Comparison of ENCODE assay signal across 19 cellular contexts in the genomic region with DNA sequence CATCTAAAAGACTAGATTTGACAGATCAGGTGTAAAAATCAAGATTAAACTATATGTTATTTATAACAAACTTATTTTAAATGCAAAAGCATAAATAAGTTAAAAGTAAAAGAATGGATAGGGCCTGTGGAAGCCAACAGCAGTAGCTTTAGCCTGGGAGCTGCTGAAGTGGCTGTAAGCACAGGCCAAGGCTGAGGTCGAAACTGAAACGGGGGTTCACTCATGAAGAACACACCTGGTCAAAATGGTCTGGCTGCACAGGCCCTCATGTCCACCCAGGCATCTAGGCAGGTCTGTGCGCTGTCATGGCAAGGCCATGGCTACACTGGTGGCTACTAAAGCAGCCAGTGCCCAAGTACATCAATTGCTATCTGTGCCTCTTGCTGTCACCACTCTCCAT. TPM values are rescaled to one million over a fixed set of nuclear protein-coding genes. Genes with fewer than 3 reads are reported as not detected.
A peak's percentile ranks its signal among the peaks of the same experiment; 100 is the strongest.
DNase-seq lines count a peak whose midpoint lies in the region; ATAC-seq, FAIRE-seq and TF ChIP-seq lines count a peak whose summit lies in the region.
"Had no signal": no experiment of that assay in that cellular context is flagged by ENCODE, and none has a peak within 500 bp of the region (broad histone marks: within the 10 kb centered on the region; RNA-seq: fewer than 3 reads in every experiment).

No MANE protein-coding gene starts in this region.

- ATAC-seq in HG03280 (IDR thresholded peaks at IDR 0.05; ENCODE audit: unreplicated experiment) (peak; percentile 47), K562 (no peak)
- ATAC-seq: A549, HepG2 had no signal

- no peak overlapping the region for H3K4me2 ChIP-seq in K562 (ENCODE audit: insufficient read depth, low read length)
- H3K4me2 ChIP-seq: A549 had no signal

- CTCF ChIA-PET in K562 (lab: Yijun Ruan, JAX; ENCODE audit: low intra/inter-chr PET ratio) = no interaction called here

- no peaks in the 10 kb centered on the region for H4K20me1 ChIP-seq in K562 (replicated peaks; ENCODE audit: control insufficient read depth, insufficient read depth, low read length)

- 27% methylated on average over 3 of the region's 3 CpGs for WGBS in K562 (ENCODE audit: insufficient coverage, low coverage, missing lambda C conversion rate)

- no peaks in the 10 kb centered on the region for H3K9me3 ChIP-seq in K562 (replicated peaks; ENCODE audit: control insufficient read depth, insufficient read depth, low read depth, low read length)
- H3K9me3 ChIP-seq: A549, BE2C had no signal

- H3K27me3 ChIP-seq in K562 (ENCODE audit: control insufficient read depth in 2 of 2, insufficient read depth in 2 of 2, low read length in 2 of 2) = no peaks in the 10 kb centered on the region
- H3K27me3 ChIP-seq: BE2C had no signal

- H3K4me3 ChIP-seq in K562 = no peak overlapping the region
- H3K4me3 ChIP-seq in foreskin fibroblast (ENCODE audit: low read depth in 1 of 2, low read length in 2 of 2) = no peak overlapping the region
- H3K4me3 ChIP-seq: A549, GM23248 had no signal

- no peaks in the 10 kb centered on the region for H3K4me1 ChIP-seq in K562 (replicated peaks in 1 of 2; ENCODE audit: control insufficient read depth in 2 of 2, insufficient read depth in 2 of 2, low read length in 2 of 2)
- H3K4me1 ChIP-seq: A549, BE2C had no signal

- intact Hi-C loops in K562 (cut with micrococcal nuclease) = no loop called here

- no peak overlapping the region for H3K27ac ChIP-seq in K562 (ENCODE audit: extremely low read depth, low read depth, low read length)
- H3K27ac ChIP-seq: A549, C4-2B, GM23248 had no signal

- POLR2A ChIA-PET in K562 (lab: Yijun Ruan, JAX) = no interaction called here

- DNase-seq in GM19239 (ENCODE audit: insufficient read length, low spot score) (peak; percentile 4), K562 (ENCODE audit: extremely low read depth in 1 of 4, low spot score in 3 of 4) (no peak), HCEC 1CT (no peak), T-helper 1 cell (no peak), foreskin fibroblast (no peak), NCI-H524 (lab: John Stamatoyannopoulos, UW) (no peak)
- DNase-seq: BE2C; CD4-positive, alpha-beta memory T cell; DMS79; GM23248 had no signal

- no peak for TF ChIP-seq EP300 in K562 (IDR thresholded peaks at IDR 0.05; ENCODE audit: low read length)

- no peak for TF ChIP-seq POLR2A in K562 (conservative IDR thresholded peaks at IDR 0.05)

- H3K9me1 ChIP-seq in K562 (ENCODE audit: control insufficient read depth, insufficient read depth, low read length) = no peaks in the 10 kb centered on the region

- H3K79me2 ChIP-seq in K562 (ENCODE audit: control insufficient read depth, insufficient read depth, low read length) = no peaks in the 10 kb centered on the region

- H2AFZ ChIP-seq in K562 (ENCODE audit: low read depth, low read length) = no peak overlapping the region
- H2AFZ ChIP-seq: GM23248 had no signal

- in situ Hi-C loops in K562 (cut with MboI) = no loop called here

- no peaks in the 10 kb centered on the region for H3K36me3 ChIP-seq in K562 (ENCODE audit: control insufficient read depth, insufficient read depth, low read length)
- H3K36me3 ChIP-seq: BE2C had no signal

- no peak for TF ChIP-seq RAD21 in K562 (CRISPR knock-in tag; conservative IDR thresholded peaks at IDR 0.05 in 1 of 2, IDR thresholded peaks at IDR 0.05 in 1 of 2)

- FAIRE-seq in GM19239 (lab: Jason Lieb, UNC) (peak; percentile 79), K562 (lab: Jason Lieb, UNC) (no peak)
- FAIRE-seq: A549, GM12892, H54, HepG2, HTR-8/SVneo had no signal

- TF ChIP-seq CTCF in K562 (IDR thresholded peaks at IDR 0.05 in 2 of 3, conservative IDR thresholded peaks at IDR 0.05 in 1 of 3; ENCODE audit: insufficient read depth in 2 of 3, low read depth in 1 of 3, low read length in 3 of 3) = no peak
- TF ChIP-seq CTCF in foreskin fibroblast (IDR thresholded peaks at IDR 0.05; ENCODE audit: low read depth, low read length) = no peak

- no TSS peak for BruUV-seq in K562 (replicated peaks; lab: Mats Ljungman, UMichigan)

- no peak overlapping the region for H3K9ac ChIP-seq in K562 (ENCODE audit: insufficient read depth in 1 of 2, low read depth in 2 of 2, low read length in 2 of 2)
- H3K9ac ChIP-seq: GM23248 had no signal

TF ChIP-seq in K562, 482 proteins besides CTCF, POLR2A, EP300 and RAD21:
- TF ChIP-seq, protein P1, sequence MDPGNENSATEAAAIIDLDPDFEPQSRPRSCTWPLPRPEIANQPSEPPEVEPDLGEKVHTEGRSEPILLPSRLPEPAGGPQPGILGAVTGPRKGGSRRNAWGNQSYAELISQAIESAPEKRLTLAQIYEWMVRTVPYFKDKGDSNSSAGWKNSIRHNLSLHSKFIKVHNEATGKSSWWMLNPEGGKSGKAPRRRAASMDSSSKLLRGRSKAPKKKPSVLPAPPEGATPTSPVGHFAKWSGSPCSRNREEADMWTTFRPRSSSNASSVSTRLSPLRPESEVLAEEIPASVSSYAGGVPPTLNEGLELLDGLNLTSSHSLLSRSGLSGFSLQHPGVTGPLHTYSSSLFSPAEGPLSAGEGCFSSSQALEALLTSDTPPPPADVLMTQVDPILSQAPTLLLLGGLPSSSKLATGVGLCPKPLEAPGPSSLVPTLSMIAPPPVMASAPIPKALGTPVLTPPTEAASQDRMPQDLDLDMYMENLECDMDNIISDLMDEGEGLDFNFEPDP (CRISPR knock-in tag; IDR thresholded peaks at IDR 0.05) = no peak
- TF ChIP-seq MTF1 (CRISPR knock-in tag; IDR thresholded peaks at IDR 0.05; ENCODE audit: borderline replicate concordance) (no peak), RUNX1 (IDR thresholded peaks at IDR 0.05; ENCODE audit: low read depth) (no peak), PCBP1 (IDR thresholded peaks at IDR 0.05; ENCODE audit: low read depth, low read length, poor library complexity, severe bottlenecking) (no peak), KLF10 (CRISPR knock-in tag; IDR thresholded peaks at IDR 0.05) (no peak), ZNF507 (tag; conservative IDR thresholded peaks at IDR 0.05) (peak; percentile 66), TCF3 (CRISPR knock-in tag; IDR thresholded peaks at IDR 0.05) (no peak)
- TF ChIP-seq, protein P2, sequence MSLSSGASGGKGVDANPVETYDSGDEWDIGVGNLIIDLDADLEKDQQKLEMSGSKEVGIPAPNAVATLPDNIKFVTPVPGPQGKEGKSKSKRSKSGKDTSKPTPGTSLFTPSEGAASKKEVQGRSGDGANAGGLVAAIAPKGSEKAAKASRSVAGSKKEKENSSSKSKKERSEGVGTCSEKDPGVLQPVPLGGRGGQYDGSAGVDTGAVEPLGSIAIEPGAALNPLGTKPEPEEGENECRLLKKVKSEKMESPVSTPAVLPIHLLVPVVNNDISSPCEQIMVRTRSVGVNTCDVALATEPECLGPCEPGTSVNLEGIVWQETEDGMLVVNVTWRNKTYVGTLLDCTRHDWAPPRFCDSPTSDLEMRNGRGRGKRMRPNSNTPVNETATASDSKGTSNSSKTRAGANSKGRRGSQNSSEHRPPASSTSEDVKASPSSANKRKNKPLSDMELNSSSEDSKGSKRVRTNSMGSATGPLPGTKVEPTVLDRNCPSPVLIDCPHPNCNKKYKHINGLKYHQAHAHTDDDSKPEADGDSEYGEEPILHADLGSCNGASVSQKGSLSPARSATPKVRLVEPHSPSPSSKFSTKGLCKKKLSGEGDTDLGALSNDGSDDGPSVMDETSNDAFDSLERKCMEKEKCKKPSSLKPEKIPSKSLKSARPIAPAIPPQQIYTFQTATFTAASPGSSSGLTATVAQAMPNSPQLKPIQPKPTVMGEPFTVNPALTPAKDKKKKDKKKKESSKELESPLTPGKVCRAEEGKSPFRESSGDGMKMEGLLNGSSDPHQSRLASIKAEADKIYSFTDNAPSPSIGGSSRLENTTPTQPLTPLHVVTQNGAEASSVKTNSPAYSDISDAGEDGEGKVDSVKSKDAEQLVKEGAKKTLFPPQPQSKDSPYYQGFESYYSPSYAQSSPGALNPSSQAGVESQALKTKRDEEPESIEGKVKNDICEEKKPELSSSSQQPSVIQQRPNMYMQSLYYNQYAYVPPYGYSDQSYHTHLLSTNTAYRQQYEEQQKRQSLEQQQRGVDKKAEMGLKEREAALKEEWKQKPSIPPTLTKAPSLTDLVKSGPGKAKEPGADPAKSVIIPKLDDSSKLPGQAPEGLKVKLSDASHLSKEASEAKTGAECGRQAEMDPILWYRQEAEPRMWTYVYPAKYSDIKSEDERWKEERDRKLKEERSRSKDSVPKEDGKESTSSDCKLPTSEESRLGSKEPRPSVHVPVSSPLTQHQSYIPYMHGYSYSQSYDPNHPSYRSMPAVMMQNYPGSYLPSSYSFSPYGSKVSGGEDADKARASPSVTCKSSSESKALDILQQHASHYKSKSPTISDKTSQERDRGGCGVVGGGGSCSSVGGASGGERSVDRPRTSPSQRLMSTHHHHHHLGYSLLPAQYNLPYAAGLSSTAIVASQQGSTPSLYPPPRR (CRISPR knock-in tag; IDR thresholded peaks at IDR 0.05; ENCODE audit: borderline replicate concordance) = no peak

RNA-seq across cellular contexts. Expression of a gene that starts 23.1 kb away (rescaled TPM):
- total RNA-seq in K562 (2011; cell fraction: chromatin; rRNA removed; ENCODE audit: low replicate concordance) = 2.1 TPM in 1 of 2 replicates, not detected in the other
- 1.1 TPM in 1 of 2 replicates, not detected in the other for total RNA-seq in K562 (2011; cell fraction: nucleolus; rRNA removed)
- 1.1 TPM in 1 of 2 replicates, not detected in the other for total RNA-seq in K562 (2011; cell fraction: nucleoplasm; rRNA removed)
- total RNA-seq in K562 (2014; rRNA removed) (0.05 and 0.45 TPM in 2 replicates), K562 (2014; rRNA removed; fragmentation: Illumina TruSeq; extraction: Trizol) (1.1 and 1.4 TPM in 2 replicates), K562 (2015; rRNA removed; fragmentation: Illumina TruSeq; extraction: Trizol) (0.98 and 1.0 TPM in 2 replicates), K562 (2021) (0.67 and 0.89 TPM in 2 replicates)
- polyA plus RNA-seq in K562 (2011; rRNA removed) (0.18 and 0.38 TPM in 2 replicates), K562 (2014; fragmentation: Illumina TruSeq; extraction: Trizol) (0.82 and 0.98 TPM in 2 replicates), K562 (2014; fragmentation: Nextera tagmentation; extraction: Ambion mirVana) (1 to 10 TPM in 1 of 2 experiments, under 1 TPM in 1; 0.76 to 1.0 TPM), K562 (2014; rRNA removed) (0.98 and 1.4 TPM in 2 replicates)
- polyA plus RNA-seq in K562 (2011; cell fraction: cytosol; rRNA removed) = 0.03 TPM in 1 of 2 replicates, not detected in the other
- polyA plus RNA-seq in K562 (2011; cell fraction: nucleus; rRNA removed) = 0.09 and 0.18 TPM in 2 replicates
- polyA plus RNA-seq in K562 (2012) = 1.5 and 2.7 TPM in 2 replicates
- polyA minus RNA-seq in K562 (2011; rRNA and poly(A)+ RNA removed) = 0.09 TPM in 1 of 2 replicates, not detected in the other
- not detected in 2 replicates for polyA minus RNA-seq in K562 (2011; cell fraction: cytosol; rRNA and poly(A)+ RNA removed)
- 0.27 and 0.78 TPM in 2 replicates for polyA minus RNA-seq in K562 (2011; cell fraction: nucleus; rRNA and poly(A)+ RNA removed)
- total RNA-seq: G401, HepG2 had no signal
- polyA plus RNA-seq: AG04450, GM23248, HepG2 had no signal
